In the genomic region with DNA sequence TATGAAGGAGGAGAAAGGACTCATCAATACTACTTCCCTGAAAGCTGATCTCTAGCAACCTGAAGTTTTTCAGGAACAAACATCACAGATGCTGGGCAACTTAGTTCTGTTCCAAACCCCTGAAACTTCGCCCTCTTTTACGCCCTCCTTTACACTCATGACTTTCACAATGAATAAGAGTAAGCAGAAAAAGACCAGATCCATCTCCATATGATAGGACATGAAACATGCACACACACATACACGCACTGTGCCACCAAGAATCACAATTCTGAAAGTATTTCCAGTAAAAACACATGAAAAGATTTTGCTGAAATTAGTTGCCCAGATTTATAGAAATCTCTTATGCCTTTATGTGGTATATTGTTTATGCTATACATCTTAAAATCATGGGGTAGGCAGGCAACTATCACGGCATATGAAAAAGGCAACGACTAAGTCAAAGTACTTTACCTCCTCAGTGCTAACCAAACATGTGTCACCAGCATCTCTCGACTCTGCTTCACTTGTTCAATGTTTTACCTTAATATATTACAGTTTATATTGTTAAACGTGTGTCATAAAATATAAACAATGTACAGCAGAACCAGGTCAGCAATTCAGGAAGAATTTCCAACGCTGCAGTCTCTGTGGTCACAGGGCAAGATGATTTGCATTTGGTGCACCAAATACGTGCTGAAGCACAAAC, we compare ENCODE assay signal across 21 cellular contexts. TPM values are rescaled to one million over a fixed set of nuclear protein-coding genes. Genes with fewer than 3 reads are reported as not detected.
"Had no signal": no experiment of that assay in that cellular context is flagged by ENCODE, and none has a peak within 500 bp of the region (broad histone marks: within the 10 kb centered on the region; RNA-seq: fewer than 3 reads in every experiment).

No MANE protein-coding gene starts in this region.

- H3K36me3 Mint-ChIP-seq: natural killer cell treated with Interleukin-12 subunit alpha and Interleukin-12 subunit beta and Interleukin-15 and Interleukin-18, amount 100 ng/mL, for 72 hours had no signal

- H3K4me3 Mint-ChIP-seq: activated B cell treated with CpG ODN at 0.5 μM for 24 hours; activated CD4-positive, alpha-beta T cell treated with anti-CD3 and anti-CD28 coated beads, Interleukin-2, amount 10 ng/mL, durations not matched to agents 24 days and 14 days; activated naive CD8-positive, alpha-beta T cell; natural killer cell treated with Interleukin-12 subunit alpha and Interleukin-12 subunit beta and Interleukin-15 and Interleukin-18, amount 100 ng/mL, for 72 hours had no signal

- H3K9me3 ChIP-seq: esophagus muscularis mucosa, neutrophil, pancreas, spleen, suprapubic skin had no signal

- H3K9me3 Mint-ChIP-seq: activated B cell treated with CpG ODN at 0.5 μM for 24 hours; activated CD4-positive, alpha-beta T cell treated with anti-CD3 and anti-CD28 coated beads, Interleukin-2, amount 10 ng/mL, durations not matched to agents 24 days and 14 days; natural killer cell treated with Interleukin-12 subunit alpha and Interleukin-12 subunit beta and Interleukin-15 and Interleukin-18, amount 100 ng/mL, for 72 hours had no signal

- H3K27ac ChIP-seq: esophagus muscularis mucosa, neutrophil, pancreas, spleen, suprapubic skin had no signal

- DNase-seq: activated B cell treated with CpG ODN at 0.5 μM for 24 hours; activated CD4-positive, alpha-beta T cell treated with anti-CD3 and anti-CD28 coated beads, Interleukin-2, amount 10 ng/mL, durations not matched to agents 24 days and 14 days; activated effector memory CD4-positive, alpha-beta T cell treated with Interleukin-2 at 50 U/mL for 16 hours; cerebellar nuclear complex; dermis blood vessel endothelial cell; effector memory CD4-positive, alpha-beta T cell; mesendoderm; pancreas; spleen; stimulated activated CD8-positive, alpha-beta memory T cell treated with anti-CD3 and anti-CD28 coated beads, Interleukin-4, amount 100 ng/mL, for 48 hours; stimulated activated naive CD4-positive, alpha-beta T cell treated with Interleukin-2 at 50 U/mL for 16 hours; SW 1271; trophoblast cell had no signal

- H3K27me3 Mint-ChIP-seq: activated B cell treated with CpG ODN at 0.5 μM for 24 hours; activated CD4-positive, alpha-beta T cell treated with anti-CD3 and anti-CD28 coated beads, Interleukin-2, amount 10 ng/mL, durations not matched to agents 24 days and 14 days; activated naive CD8-positive, alpha-beta T cell; natural killer cell treated with Interleukin-12 subunit alpha and Interleukin-12 subunit beta and Interleukin-15 and Interleukin-18, amount 100 ng/mL, for 72 hours had no signal

- H3K4me3 ChIP-seq: esophagus muscularis mucosa, pancreas, spleen, suprapubic skin had no signal

- H3K36me3 ChIP-seq: esophagus muscularis mucosa, neutrophil, pancreas had no signal

- H3K4me1 Mint-ChIP-seq: activated B cell treated with CpG ODN at 0.5 μM for 24 hours had no signal

- H3K27ac Mint-ChIP-seq: activated B cell treated with CpG ODN at 0.5 μM for 24 hours; activated CD4-positive, alpha-beta T cell treated with anti-CD3 and anti-CD28 coated beads, Interleukin-2, amount 10 ng/mL, durations not matched to agents 24 days and 14 days; activated naive CD8-positive, alpha-beta T cell; natural killer cell treated with Interleukin-12 subunit alpha and Interleukin-12 subunit beta and Interleukin-15 and Interleukin-18, amount 100 ng/mL, for 72 hours had no signal

- H3K27me3 ChIP-seq: esophagus muscularis mucosa, neutrophil, pancreas, spleen, suprapubic skin had no signal

RNA-seq across cellular contexts. Expression of gene IHH, which starts 52.1 kb away (rescaled TPM):
- total RNA-seq: activated B cell treated with CpG ODN at 0.5 μM for 24 hours; activated CD4-positive, alpha-beta T cell treated with anti-CD3 and anti-CD28 coated beads, Interleukin-2, amount 10 ng/mL, durations not matched to agents 24 days and 14 days; activated CD8-positive, alpha-beta memory T cell treated with anti-CD3 and anti-CD28 coated beads for 36 hours; bronchial epithelial cell; dermis blood vessel endothelial cell; endothelial cell of umbilical vein; esophagus muscularis mucosa; spleen had no signal
